ENCODE assay signal across 8 cellular contexts in the genomic region with DNA sequence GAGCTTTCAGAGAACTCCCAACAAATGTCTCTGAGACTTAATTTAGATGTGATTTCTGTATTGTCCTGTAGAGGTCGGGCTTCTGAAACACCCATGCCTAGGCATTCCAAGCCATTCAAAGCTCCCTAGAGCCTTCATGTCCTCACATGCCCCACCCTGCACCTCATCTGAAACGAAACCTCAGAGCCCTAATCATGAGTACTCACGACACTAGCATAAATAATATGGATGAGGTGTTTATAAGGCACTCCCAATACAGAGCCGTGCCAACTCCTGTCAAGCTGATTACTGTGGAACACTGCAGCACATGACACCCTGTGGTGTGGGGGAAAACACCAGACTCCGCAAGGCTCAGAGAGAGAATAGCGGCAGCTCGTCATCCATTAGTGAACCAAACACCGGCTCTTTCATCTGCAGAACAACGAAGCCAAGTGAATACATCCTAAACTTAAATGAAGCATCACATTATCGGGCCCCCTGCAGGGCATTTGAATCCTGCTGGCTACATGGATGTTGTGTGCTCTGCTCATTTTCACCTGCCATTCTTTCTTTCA.
A peak's percentile ranks its signal among the peaks of the same experiment; 100 is the strongest.
DNase-seq lines count a peak whose midpoint lies in the region; ATAC-seq, FAIRE-seq and TF ChIP-seq lines count a peak whose summit lies in the region.

No MANE protein-coding gene starts in this region.

- peaks cover 24% of the 10 kb centered on the region for H3K27me3 Mint-ChIP-seq in brain

- H3K36me3 ChIP-seq in BE2C (no peaks in the 10 kb centered on the region), kidney (ENCODE audit: control insufficient read depth in 1 of 2, insufficient read depth in 2 of 2, low read length in 2 of 2) (no peaks in the 10 kb centered on the region), tibial artery (no peaks in the 10 kb centered on the region)

- H3K4me1 ChIP-seq in BE2C (no peaks in the 10 kb centered on the region), kidney (ENCODE audit: control insufficient read depth in 1 of 2, insufficient read depth in 1 of 2, low read depth in 1 of 2, low read length in 2 of 2) (peaks cover 0 to 2% of the 10 kb centered on the region in 2 donors), tibial artery (peaks cover 0 to 20% (median 3%) of the 10 kb centered on the region in 4 donors)

- H3K9me3 ChIP-seq in BE2C, result no peaks in the 10 kb centered on the region
- no peaks in the 10 kb centered on the region for H3K9me3 ChIP-seq in kidney (ENCODE audit: control insufficient read depth in 1 of 2, low read length in 2 of 2)
- no peaks in the 10 kb centered on the region for H3K9me3 ChIP-seq in tibial artery

- H3K4me3 ChIP-seq in BE2C (ENCODE audit: low read depth, low read length) (no peak overlapping the region), kidney (ENCODE audit: low read length in 2 of 2) (peak overlapping the region in 1 of 2 donors; percentile 37), tibial artery (no peak overlapping the region)

- H3K4me1 Mint-ChIP-seq in brain, result peaks cover 16% of the 10 kb centered on the region

- TF ChIP-seq CTCF in BE2C (IDR thresholded peaks at IDR 0.05; ENCODE audit: low read depth, low read length) (peak; percentile 75), brain (conservative IDR thresholded peaks at IDR 0.05) (peak; percentile 60 to 69), kidney (IDR thresholded peaks at IDR 0.05; ENCODE audit: borderline replicate concordance, extremely low read depth, insufficient read depth) (peak; percentile 51), tibial artery (IDR thresholded peaks at IDR 0.05) (peak; percentile 36 to 57)

- H3K4me3 Mint-ChIP-seq in brain, result peak overlapping the region in 4 of 5 experiments; percentile 21 to 82 (median 78)

- H3K27me3 ChIP-seq in BE2C (0 out of 2 replicates have a peak, but pooled peaks cover 3% of the 10 kb centered on the region), tibial artery (no peaks in the 10 kb centered on the region)

- FAIRE-seq in kidney (lab: Jason Lieb, UNC), result no peak

- no peak overlapping the region for H3K9ac ChIP-seq in kidney (ENCODE audit: low read length in 2 of 2)

- H3K27ac Mint-ChIP-seq in brain, result peak overlapping the region in 4 of 5 experiments; percentile 9 to 86 (median 76)

- peak; percentile 20 for DNase-seq in BE2C
- peak; percentile 99 for DNase-seq in NCI-H345 (lab: John Stamatoyannopoulos, UW)
- no peak for DNase-seq in kidney
- DNase-seq in tibial artery, result no peak
- DNase-seq in stimulated activated CD4-positive, alpha-beta T cell treated with anti-CD3 and anti-CD28 coated beads, Interleukin-4, amount 100 ng/mL, for 24 hours, result no peak

- ATAC-seq in GM18519 (IDR thresholded peaks at IDR 0.05; ENCODE audit: low FRiP score, unreplicated experiment) (peak; percentile 65), HG03280 (IDR thresholded peaks at IDR 0.05; ENCODE audit: unreplicated experiment) (peak; percentile 55)

- H3K9me3 Mint-ChIP-seq in brain, result peaks cover 0 to 7% (median 0%) of the 10 kb centered on the region in 5 experiments

- intact Hi-C loops in kidney (cut with DNase I), result no loop called here
- intact Hi-C loops in tibial artery (cut with DNase I; ENCODE audit: low total_unique reads), result no loop called here

- H3K27ac ChIP-seq in kidney (ENCODE audit: low read depth in 2 of 2, low read length in 2 of 2), result no peak overlapping the region
- H3K27ac ChIP-seq in tibial artery, result no peak overlapping the region

- H3K36me3 Mint-ChIP-seq in brain, result no peaks in the 10 kb centered on the region

Comparison
In these comparisons a context has a peak if more than half of its experiments do, and no peak if none do; other contexts are left out.
1. DNase-seq: peak in BE2C (single experiment) and NCI-H345 (single experiment); none in kidney (single experiment), tibial artery (0 of 2) and stimulated activated CD4-positive, alpha-beta T cell treated with anti-CD3 and anti-CD28 coated beads, Interleukin-4, amount 100 ng/mL, for 24 hours (single experiment).
2. Peak in every context shown above with its lines, with median percentiles within 50 percentile points of each other: CTCF ChIP-seq.